8 cellular contexts compared by ENCODE assay signal in genomic region chr5:34915139-34915855, GRCh38. TPM values are rescaled to one million over a fixed set of nuclear protein-coding genes. Genes with fewer than 3 reads are reported as not detected.
DNase-seq lines count a peak whose midpoint lies in the region; ATAC-seq lines count a peak whose summit lies in the region.

A gene with protein sequence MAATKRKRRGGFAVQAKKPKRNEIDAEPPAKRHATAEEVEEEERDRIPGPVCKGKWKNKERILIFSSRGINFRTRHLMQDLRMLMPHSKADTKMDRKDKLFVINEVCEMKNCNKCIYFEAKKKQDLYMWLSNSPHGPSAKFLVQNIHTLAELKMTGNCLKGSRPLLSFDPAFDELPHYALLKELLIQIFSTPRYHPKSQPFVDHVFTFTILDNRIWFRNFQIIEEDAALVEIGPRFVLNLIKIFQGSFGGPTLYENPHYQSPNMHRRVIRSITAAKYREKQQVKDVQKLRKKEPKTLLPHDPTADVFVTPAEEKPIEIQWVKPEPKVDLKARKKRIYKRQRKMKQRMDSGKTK (plus strand): TSS chr5:34915711. CDS start chr5:34915739, 28 bp downstream.
A gene with protein sequence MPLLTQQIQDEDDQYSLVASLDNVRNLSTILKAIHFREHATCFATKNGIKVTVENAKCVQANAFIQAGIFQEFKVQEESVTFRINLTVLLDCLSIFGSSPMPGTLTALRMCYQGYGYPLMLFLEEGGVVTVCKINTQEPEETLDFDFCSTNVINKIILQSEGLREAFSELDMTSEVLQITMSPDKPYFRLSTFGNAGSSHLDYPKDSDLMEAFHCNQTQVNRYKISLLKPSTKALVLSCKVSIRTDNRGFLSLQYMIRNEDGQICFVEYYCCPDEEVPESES (minus strand): TSS chr5:34915504. CDS start chr5:34914892, 612 bp downstream.

- H3K27ac ChIP-seq in effector memory CD4-positive, alpha-beta T cell (ENCODE audit: insufficient read depth, low read length, poor library complexity, severe bottlenecking): peak within 1 kb of the TSS; percentile 77

- ATAC-seq in GM21367 (IDR thresholded peaks at IDR 0.05; ENCODE audit: unreplicated experiment): peak; percentile 98

- peaks cover 21% of the 10 kb centered on the region for H3K36me3 ChIP-seq in effector memory CD4-positive, alpha-beta T cell (ENCODE audit: control insufficient read depth, insufficient read depth, low read length)

- peaks cover 19% of the 10 kb centered on the region for H3K4me1 ChIP-seq in effector memory CD4-positive, alpha-beta T cell (ENCODE audit: control insufficient read depth, insufficient read depth, low read length, poor library complexity, severe bottlenecking)

- DNase-seq in COR-L47 (lab: John Stamatoyannopoulos, UW) (peak; percentile 93), HT1080 (ENCODE audit: low read depth) (peak; percentile 97), NOMO-1 (lab: John Stamatoyannopoulos, UW; ENCODE audit: unreplicated experiment in 2 of 2) (peak; percentile 100), lung microvascular endothelial cell (ENCODE audit: low read depth in 2 of 2) (peak; percentile 97 to 98)
- peak; percentile 97 for DNase-seq in activated CD8-positive, alpha-beta memory T cell treated with anti-CD3 and anti-CD28 coated beads for 24 hours
- DNase-seq in effector memory CD4-positive, alpha-beta T cell: peak; percentile 88 to 89 (median 88)
- peak; percentile 89 to 95 (median 90) for DNase-seq in stimulated activated CD4-positive, alpha-beta T cell treated with anti-CD3 and anti-CD28 coated beads, TNF-alpha, amount 100 ng/mL, for 48 hours (ENCODE audit: low read depth in 3 of 3)

- H3K9me3 ChIP-seq in effector memory CD4-positive, alpha-beta T cell (ENCODE audit: control insufficient read depth, low read length): no peaks in the 10 kb centered on the region

- no peaks in the 10 kb centered on the region for H3K27me3 ChIP-seq in effector memory CD4-positive, alpha-beta T cell (replicated peaks; ENCODE audit: control insufficient read depth, insufficient read depth, low read length, poor library complexity, severe bottlenecking)

- peak within 1 kb of the TSS; percentile 78 for H3K4me3 ChIP-seq in effector memory CD4-positive, alpha-beta T cell (ENCODE audit: insufficient read depth, low read depth, low read length, poor library complexity, severe bottlenecking)

RNA-seq across cellular contexts. Expression of the first gene that starts in this region (rescaled TPM):
- 90.4 and 108 TPM in 2 replicates for total RNA-seq in HT1080 (2014; rRNA removed; shearing (Covaris generic))
- polyA plus RNA-seq in HT1080 (2015; cell fraction: cytosol; rRNA removed): 72.1 and 87.4 TPM in 2 replicates
- 93.4 and 100 TPM in 2 replicates for polyA plus RNA-seq in HT1080 (2015; cell fraction: nucleus; rRNA removed)
- total RNA-seq in lung microvascular endothelial cell: 17.0 and 21.8 TPM in 2 replicates

RNA-seq across cellular contexts. Expression of the second gene that starts in this region (rescaled TPM):
- total RNA-seq in HT1080 (2014; rRNA removed; shearing (Covaris generic)): 79.0 and 113 TPM in 2 replicates
- 34.0 and 40.5 TPM in 2 replicates for polyA plus RNA-seq in HT1080 (2015; cell fraction: cytosol; rRNA removed)
- polyA plus RNA-seq in HT1080 (2015; cell fraction: nucleus; rRNA removed): 35.4 and 36.6 TPM in 2 replicates
- 23.1 and 27.6 TPM in 2 replicates for total RNA-seq in lung microvascular endothelial cell

Comparison
In these comparisons a context has a peak if more than half of its experiments do, and no peak if none do; other contexts are left out.
1. Peak in every context shown above with its lines: DNase-seq, ATAC-seq, H3K4me3 ChIP-seq and H3K27ac ChIP-seq.